In the genomic region with DNA sequence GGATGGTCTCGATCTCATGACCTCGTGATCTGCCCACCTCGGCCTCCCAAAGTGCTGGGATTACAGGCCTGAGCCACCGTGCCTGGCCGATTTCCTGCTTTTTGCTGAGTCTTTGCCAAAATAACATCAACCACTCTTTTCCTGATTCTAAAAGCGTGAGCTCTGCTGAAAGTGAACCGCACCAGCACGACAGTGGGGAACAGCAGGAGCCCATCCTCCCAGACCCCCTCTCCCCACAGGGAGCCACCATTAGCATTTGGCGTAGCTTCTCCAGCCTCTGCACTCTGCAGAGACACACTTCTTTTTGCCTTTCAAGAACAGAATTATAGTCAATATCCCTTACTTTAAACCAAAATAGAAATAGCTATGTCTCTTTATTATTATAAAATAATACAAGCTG, we compare ENCODE assay signal across 19 cellular contexts. TPM values are rescaled to one million over a fixed set of nuclear protein-coding genes. Genes with fewer than 3 reads are reported as not detected.
DNase-seq lines count a peak whose midpoint lies in the region; ATAC-seq, FAIRE-seq and TF ChIP-seq lines count a peak whose summit lies in the region.
"Had no signal": no experiment of that assay in that cellular context is flagged by ENCODE, and none has a peak within 500 bp of the region (broad histone marks: within the 10 kb centered on the region; RNA-seq: fewer than 3 reads in every experiment).

No MANE protein-coding gene starts in this region.

- in situ Hi-C loops in K562 (cut with MboI): no loop called here

- intact Hi-C loops in K562 (cut with micrococcal nuclease): no loop called here
- intact Hi-C loops in PC-9 (cut with micrococcal nuclease; ENCODE audit: unreplicated experiment): no loop called here
- intact Hi-C loops in Calu3 (cut with micrococcal nuclease; ENCODE audit: unreplicated experiment): no loop called here

- H3K4me1 Mint-ChIP-seq in activated naive CD8-positive, alpha-beta T cell treated with anti-CD3 and anti-CD28 coated beads, Interleukin-2, amount 50 U/mL, for 24 hours: no peaks in the 10 kb centered on the region
- H3K4me1 Mint-ChIP-seq in Calu3 (ENCODE audit: low read depth, unreplicated experiment): no peaks in the 10 kb centered on the region

- no peak for TF ChIP-seq RAD21 in K562 (CRISPR knock-in tag; conservative IDR thresholded peaks at IDR 0.05 in 1 of 2, IDR thresholded peaks at IDR 0.05 in 1 of 2)

- H3K4me2 ChIP-seq in K562 (ENCODE audit: insufficient read depth, low read length): no peak overlapping the region
- no peak overlapping the region for H3K4me2 ChIP-seq in osteoblast (ENCODE audit: insufficient read depth, low read length)
- no peak overlapping the region for H3K4me2 ChIP-seq in PC-9

- no peak for TF ChIP-seq EP300 in K562 (IDR thresholded peaks at IDR 0.05; ENCODE audit: low read length)

- CTCF ChIA-PET in K562 (lab: Yijun Ruan, JAX; ENCODE audit: low intra/inter-chr PET ratio) (no interaction called here), PC-9 (lab: Charles Lee) (no interaction called here), Calu3 (lab: Charles Lee) (no interaction called here)

- FAIRE-seq in K562 (lab: Jason Lieb, UNC): no peak
- FAIRE-seq: A204.1 had no signal

- H3K4me1 ChIP-seq in K562 (replicated peaks in 1 of 2; ENCODE audit: control insufficient read depth in 2 of 2, insufficient read depth in 2 of 2, low read length in 2 of 2) (peaks cover 0 to 3% of the 10 kb centered on the region in 2 experiments; a peak in 1 of 5 replicates), osteoblast (ENCODE audit: insufficient read depth, low read length) (no peaks in the 10 kb centered on the region), PC-9 (replicated peaks; ENCODE audit: insufficient read depth) (no peaks in the 10 kb centered on the region)
- H3K4me1 ChIP-seq: HAP-1 had no signal

- no peak overlapping the region; a peak in 1 of 4 replicates for H3K9ac ChIP-seq in K562 (ENCODE audit: insufficient read depth in 1 of 2, low read depth in 2 of 2, low read length in 2 of 2)
- H3K9ac ChIP-seq: GM23248 had no signal

- 0 out of 2 replicates have a peak, but pooled peaks cover 4% of the 10 kb centered on the region for H4K20me1 ChIP-seq in K562 (replicated peaks; ENCODE audit: control insufficient read depth, insufficient read depth, low read length)
- H4K20me1 ChIP-seq in osteoblast (ENCODE audit: insufficient read depth, low read length): no peaks in the 10 kb centered on the region
- H4K20me1 ChIP-seq in PC-9 (ENCODE audit: insufficient read depth): no peaks in the 10 kb centered on the region

- ATAC-seq in K562: no peak
- no peak for ATAC-seq in HG02642 (IDR thresholded peaks at IDR 0.05; ENCODE audit: poor library complexity, unreplicated experiment)
- no peak for ATAC-seq in activated naive CD8-positive, alpha-beta T cell treated with anti-CD3 and anti-CD28 coated beads, Interleukin-2, amount 50 U/mL, for 24 hours

- 19% methylated on average over 9 of the region's 9 CpGs for WGBS in K562 (ENCODE audit: insufficient coverage, low coverage, missing lambda C conversion rate)

- H3K36me3 Mint-ChIP-seq in activated naive CD8-positive, alpha-beta T cell treated with anti-CD3 and anti-CD28 coated beads, Interleukin-2, amount 50 U/mL, for 24 hours (ENCODE audit: low read depth): no peaks in the 10 kb centered on the region
- peaks cover 66% of the 10 kb centered on the region for H3K36me3 Mint-ChIP-seq in Calu3 (ENCODE audit: insufficient read depth, unreplicated experiment)

- no peak overlapping the region for H3K27ac Mint-ChIP-seq in activated naive CD8-positive, alpha-beta T cell treated with anti-CD3 and anti-CD28 coated beads, Interleukin-2, amount 50 U/mL, for 24 hours
- no peak overlapping the region for H3K27ac Mint-ChIP-seq in Calu3 (ENCODE audit: unreplicated experiment)
- H3K27ac Mint-ChIP-seq: CD4-positive, alpha-beta T cell had no signal

- H3K27ac ChIP-seq in K562 (ENCODE audit: extremely low read depth, low read depth, low read length) (no peak overlapping the region), osteoblast (ENCODE audit: low read depth, low read length) (no peak overlapping the region), PC-9 (no peak overlapping the region)
- H3K27ac ChIP-seq: C4-2B, GM23248 had no signal

- H3K4me3 Mint-ChIP-seq in activated naive CD8-positive, alpha-beta T cell treated with anti-CD3 and anti-CD28 coated beads, Interleukin-2, amount 50 U/mL, for 24 hours: no peak overlapping the region
- no peak overlapping the region for H3K4me3 Mint-ChIP-seq in Calu3 (ENCODE audit: low read depth, unreplicated experiment)
- H3K4me3 Mint-ChIP-seq: CD4-positive, alpha-beta T cell had no signal

- H3K79me2 ChIP-seq in K562 (ENCODE audit: control insufficient read depth, insufficient read depth, low read length): no peaks in the 10 kb centered on the region
- no peaks in the 10 kb centered on the region for H3K79me2 ChIP-seq in osteoblast (ENCODE audit: insufficient read depth, low read length)
- no peaks in the 10 kb centered on the region for H3K79me2 ChIP-seq in PC-9 (ENCODE audit: low read depth)

- H3K4me3 ChIP-seq in H7 (ENCODE audit: insufficient read depth, low read depth, low read length) (no peak overlapping the region), K562 (no peak overlapping the region), osteoblast (ENCODE audit: insufficient read depth, low read length) (no peak overlapping the region), PC-9 (no peak overlapping the region)
- H3K4me3 ChIP-seq: GM23248, HAP-1 had no signal

- DNase-seq in H7 (peak; percentile 83), K562 (ENCODE audit: extremely low read depth in 1 of 4, low spot score in 3 of 4) (no peak), iPS-NIHi11 (ENCODE audit: low spot score) (peak; percentile 46), osteoblast (ENCODE audit: insufficient read length, low spot score, missing footprints) (peak; percentile 25), PC-9 (no peak), Calu3 (no peak)
- no peak for DNase-seq in activated naive CD8-positive, alpha-beta T cell treated with anti-CD3 and anti-CD28 coated beads, Interleukin-2, amount 50 U/mL, for 24 hours
- DNase-seq: AML-193; Caco-2; CD4-positive, alpha-beta T cell; DMS153; DMS79; GF-D8; GM23248 had no signal

- peaks cover 4% of the 10 kb centered on the region for H3K9me3 Mint-ChIP-seq in activated naive CD8-positive, alpha-beta T cell treated with anti-CD3 and anti-CD28 coated beads, Interleukin-2, amount 50 U/mL, for 24 hours
- H3K9me3 Mint-ChIP-seq in Calu3 (ENCODE audit: low read depth, unreplicated experiment): no peaks in the 10 kb centered on the region
- H3K9me3 Mint-ChIP-seq: CD4-positive, alpha-beta T cell had no signal

- H2AFZ ChIP-seq in K562 (ENCODE audit: low read depth, low read length) (no peak overlapping the region), osteoblast (ENCODE audit: low read length) (no peak overlapping the region), PC-9 (no peak overlapping the region)
- H2AFZ ChIP-seq: GM23248 had no signal

- TF ChIP-seq POLR2A in K562 (conservative IDR thresholded peaks at IDR 0.05): no peak

- no peaks in the 10 kb centered on the region for H3K9me2 ChIP-seq in PC-9 (ENCODE audit: insufficient read depth)

- no peaks in the 10 kb centered on the region for H3K27me3 ChIP-seq in H7 (ENCODE audit: control insufficient read depth, insufficient read depth, low read length)
- peaks cover 17 to 51% of the 10 kb centered on the region in 2 experiments; a peak in 4 of 5 replicates for H3K27me3 ChIP-seq in K562 (ENCODE audit: control insufficient read depth in 2 of 2, insufficient read depth in 2 of 2, low read length in 2 of 2)
- H3K27me3 ChIP-seq in osteoblast (ENCODE audit: insufficient read depth, low read length): no peaks in the 10 kb centered on the region
- H3K27me3 ChIP-seq in PC-9 (ENCODE audit: insufficient read depth, low read depth): no peaks in the 10 kb centered on the region

- peaks cover 13% of the 10 kb centered on the region for H3K27me3 Mint-ChIP-seq in activated naive CD8-positive, alpha-beta T cell treated with anti-CD3 and anti-CD28 coated beads, Interleukin-2, amount 50 U/mL, for 24 hours
- H3K27me3 Mint-ChIP-seq in Calu3 (ENCODE audit: unreplicated experiment): no peaks in the 10 kb centered on the region

- no peak for TF ChIP-seq CTCF in K562 (IDR thresholded peaks at IDR 0.05 in 2 of 3, conservative IDR thresholded peaks at IDR 0.05 in 1 of 3; ENCODE audit: insufficient read depth in 2 of 3, low read depth in 1 of 3, low read length in 3 of 3)
- TF ChIP-seq CTCF in osteoblast (IDR thresholded peaks at IDR 0.05; ENCODE audit: extremely low read depth, low read depth, low read length): no peak
- no peak for TF ChIP-seq CTCF in PC-9 (conservative IDR thresholded peaks at IDR 0.05)
- TF ChIP-seq CTCF in Calu3 (IDR thresholded peaks at IDR 0.05; ENCODE audit: unreplicated experiment): no peak

- no peaks in the 10 kb centered on the region for H3F3A ChIP-seq in PC-9 (ENCODE audit: insufficient read depth, low read depth)

- BruUV-seq in K562 (replicated peaks; lab: Mats Ljungman, UMichigan) (no TSS peak), PC-9 (replicated peaks; lab: Mats Ljungman, UMichigan) (no TSS peak), Calu3 (replicated peaks; lab: Mats Ljungman, UMichigan) (no TSS peak)

- H3K36me3 ChIP-seq in H7 (replicated peaks; ENCODE audit: control insufficient read depth, insufficient read depth, low read length) (no peaks in the 10 kb centered on the region; the same call in 1 of the 2 replicates), K562 (ENCODE audit: control insufficient read depth, insufficient read depth, low read length) (no peaks in the 10 kb centered on the region), osteoblast (ENCODE audit: insufficient read depth, low read length) (no peaks in the 10 kb centered on the region), PC-9 (ENCODE audit: low read depth) (no peaks in the 10 kb centered on the region)
- H3K36me3 ChIP-seq: HAP-1 had no signal

- POLR2A ChIA-PET in K562 (lab: Yijun Ruan, JAX): no interaction called here
- POLR2A ChIA-PET in PC-9 (lab: Charles Lee; ENCODE audit: unreplicated experiment): no interaction called here

- no peaks in the 10 kb centered on the region for H3K9me1 ChIP-seq in K562 (ENCODE audit: control insufficient read depth, insufficient read depth, low read length)

- H3K9me3 ChIP-seq in K562 (replicated peaks; ENCODE audit: control insufficient read depth, insufficient read depth, low read depth, low read length): no peaks in the 10 kb centered on the region
- H3K9me3 ChIP-seq in osteoblast (ENCODE audit: low read depth, low read length): no peaks in the 10 kb centered on the region
- no peaks in the 10 kb centered on the region for H3K9me3 ChIP-seq in PC-9 (ENCODE audit: insufficient read depth, low read depth)
- H3K9me3 ChIP-seq: Caco-2, HAP-1 had no signal

RNA-seq across cellular contexts. Expression of gene MYH14, which starts 41.3 kb away (rescaled TPM):
- total RNA-seq in H7 (2014; rRNA removed; shearing (Covaris generic)): 4.1 and 6.1 TPM in 2 replicates
- 0.69 and 0.90 TPM in 2 replicates for total RNA-seq in K562 (2011; cell fraction: chromatin; rRNA removed; ENCODE audit: low replicate concordance)
- 0.50 and 1.1 TPM in 2 replicates for total RNA-seq in K562 (2011; cell fraction: nucleolus; rRNA removed)
- 0.95 and 1.1 TPM in 2 replicates for total RNA-seq in K562 (2011; cell fraction: nucleoplasm; rRNA removed)
- 0.32 and 0.41 TPM in 2 replicates for total RNA-seq in K562 (2014; rRNA removed)
- 0.04 and 0.06 TPM in 2 replicates for total RNA-seq in K562 (2014; rRNA removed; fragmentation: Illumina TruSeq; extraction: Trizol)
- 0.07 and 0.19 TPM in 2 replicates for total RNA-seq in K562 (2015; rRNA removed; fragmentation: Illumina TruSeq; extraction: Trizol)
- 0.74 and 0.86 TPM in 2 replicates for total RNA-seq in K562 (2021)
- polyA plus RNA-seq in K562 (2011; rRNA removed): 0.14 and 0.15 TPM in 2 replicates
- polyA plus RNA-seq in K562 (2011; cell fraction: cytosol; rRNA removed): 0.24 TPM in 2 replicates
- 0.14 and 0.43 TPM in 2 replicates for polyA plus RNA-seq in K562 (2011; cell fraction: nucleus; rRNA removed)
- 0.31 and 0.78 TPM in 2 replicates for polyA plus RNA-seq in K562 (2012)
- 0.19 and 0.53 TPM in 2 replicates for polyA plus RNA-seq in K562 (2014; fragmentation: Illumina TruSeq; extraction: Trizol)
- not detected for polyA plus RNA-seq in K562 (2014; fragmentation: Nextera tagmentation; extraction: Ambion mirVana)
- 0.23 and 0.40 TPM in 2 replicates for polyA plus RNA-seq in K562 (2014; rRNA removed)
- polyA minus RNA-seq in K562 (2011; rRNA and poly(A)+ RNA removed): 0.03 and 0.35 TPM in 2 replicates
- not detected in 2 replicates for polyA minus RNA-seq in K562 (2011; cell fraction: cytosol; rRNA and poly(A)+ RNA removed)
- 0.13 and 0.44 TPM in 2 replicates for polyA minus RNA-seq in K562 (2011; cell fraction: nucleus; rRNA and poly(A)+ RNA removed)
- total RNA-seq in osteoblast: under 0.01 TPM in 1 of 2 replicates, not detected in the other
- total RNA-seq in PC-9 (2021): 115 and 169 TPM in 2 replicates
- 255 and 312 TPM in 2 replicates for total RNA-seq in Calu3 (2022)
- total RNA-seq: CD4-positive, alpha-beta T cell; GM23248 had no signal
- polyA plus RNA-seq: BJ, GM23248 had no signal

Comparison
In these comparisons a context has a peak if more than half of its experiments do, and no peak if none do; other contexts are left out.
1. DNase-seq: peak in H7 (single experiment), iPS-NIHi11 (single experiment) and osteoblast (single experiment); none in K562 (0 of 4), PC-9 (0 of 2), activated naive CD8-positive, alpha-beta T cell treated with anti-CD3 and anti-CD28 coated beads, Interleukin-2, amount 50 U/mL, for 24 hours (single experiment) and Calu3 (single experiment).
2. RNA of gene MYH14, which starts 41.3 kb away (total RNA-seq): 255 to 312 TPM in Calu3 and 115 to 169 TPM in PC-9; 4.1 to 6.1 TPM in H7, 0.04 to 1.1 TPM in K562 and under 0.01 TPM in osteoblast; every median in the first group is over 10 times any median in the second.